Comparison of ENCODE assay signal across 8 cellular contexts in the genomic region with DNA sequence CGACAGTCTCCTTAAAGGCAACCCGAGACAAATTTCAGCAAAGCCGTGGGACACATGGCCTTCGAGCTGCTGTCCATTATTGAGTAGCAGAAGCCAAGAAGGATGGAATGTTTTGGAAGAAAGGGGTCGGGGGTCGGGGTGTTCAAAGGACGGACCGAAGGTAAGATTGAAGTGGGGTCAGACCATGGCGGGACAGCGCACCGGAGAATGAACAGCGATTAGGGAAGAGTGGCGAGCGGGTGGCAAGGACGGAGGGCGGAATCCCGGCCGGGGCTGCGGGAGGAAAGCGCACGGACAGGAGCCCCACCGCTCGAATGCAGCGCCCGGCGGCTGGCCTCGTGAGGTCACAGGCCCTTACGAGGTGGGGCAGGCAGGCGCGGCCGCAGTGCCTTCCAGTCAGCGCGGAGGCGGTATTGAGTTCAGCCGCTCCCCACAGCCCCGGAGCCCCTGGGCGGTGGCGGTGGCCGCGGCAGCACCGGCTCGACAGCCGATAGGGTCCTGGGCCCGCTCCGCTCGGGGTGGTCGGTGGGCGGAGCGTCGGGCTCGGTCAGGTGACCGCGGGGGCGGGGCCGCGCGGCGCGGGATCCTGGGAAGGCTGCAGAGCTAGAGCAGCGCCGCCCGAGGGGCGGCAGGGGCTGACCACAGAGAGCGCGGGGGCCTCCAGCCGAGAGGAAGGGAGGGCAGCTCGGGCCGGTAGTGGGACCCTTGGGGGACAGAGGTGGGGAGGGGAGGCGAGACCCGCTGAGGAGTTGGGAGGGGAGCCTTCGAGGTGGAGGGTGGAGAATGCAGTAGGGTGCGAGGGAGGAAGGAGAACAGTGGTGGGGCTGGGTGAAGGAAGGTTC.
A peak's percentile ranks its signal among the peaks of the same experiment; 100 is the strongest.
DNase-seq lines count a peak whose midpoint lies in the region; ATAC-seq and TF ChIP-seq lines count a peak whose summit lies in the region.

Gene EFCAB13, plus strand, starts transcription at position 574 of the 842 bp plus-strand sequence. CDS start 4,399 bp downstream, outside the sequence.

- peaks cover 21% of the 10 kb centered on the region for H3K4me1 ChIP-seq in OCI-LY1 (ENCODE audit: insufficient read depth, low read length, severe bottlenecking)
- no peaks in the 10 kb centered on the region for H3K4me1 ChIP-seq in mucosa of stomach (ENCODE audit: control insufficient read depth, insufficient read depth, low read length)

- no peaks in the 10 kb centered on the region for H3K9me2 ChIP-seq in OCI-LY1 (ENCODE audit: low read depth, low read length)

- TF ChIP-seq CTCF in OCI-LY1 (IDR thresholded peaks at IDR 0.05; ENCODE audit: low read length), result peak; percentile 42

- 0 out of 2 replicates have a peak, but pooled peaks cover 6% of the 10 kb centered on the region for H3F3A ChIP-seq in OCI-LY1 (ENCODE audit: insufficient read depth, low read length)

- DNase-seq in DMS 273 (lab: John Stamatoyannopoulos, UW; ENCODE audit: unreplicated experiment), result peak; percentile 94
- DNase-seq in HUDEP-2 (lab: John Stamatoyannopoulos, UW; ENCODE audit: unreplicated experiment in 76 of 76), result peak in 75 of 76 experiments; percentile 26 to 97 (median 91)
- peak; percentile 76 for DNase-seq in activated T-cell treated with anti-CD3 and anti-CD28 coated beads for 48 hours (ENCODE audit: low read depth)
- DNase-seq in erythroblast (lab: John Stamatoyannopoulos, UW), result peak; percentile 96 to 97
- peak; percentile 86 for DNase-seq in stimulated activated CD8-positive, alpha-beta memory T cell treated with anti-CD3 and anti-CD28 coated beads, Interleukin-4, amount 100 ng/mL, for 48 hours

- H3K9ac ChIP-seq in OCI-LY1 (ENCODE audit: low read length) (peak within 1 kb of the TSS; percentile 89), mucosa of stomach (ENCODE audit: low read length) (peak within 1 kb of the TSS; percentile 97)

- H3K9me3 ChIP-seq in OCI-LY1 (ENCODE audit: low read length) (0 out of 2 replicates have a peak, but pooled peaks cover 6% of the 10 kb centered on the region), mucosa of stomach (ENCODE audit: control insufficient read depth, low read length) (no peaks in the 10 kb centered on the region)

- peak; percentile 87 for ATAC-seq in GM21390 (IDR thresholded peaks at IDR 0.05; ENCODE audit: unreplicated experiment)

- peak; percentile 96 for TF ChIP-seq POLR2A in erythroblast (IDR thresholded peaks at IDR 0.05; ENCODE audit: low read length)

- peak within 1 kb of the TSS; percentile 97 for H3K4me2 ChIP-seq in OCI-LY1 (ENCODE audit: low read length)

- no peaks in the 10 kb centered on the region; the same call in 1 of the 2 replicates for H3K36me3 ChIP-seq in OCI-LY1 (ENCODE audit: insufficient read depth, low read length)
- no peaks in the 10 kb centered on the region for H3K36me3 ChIP-seq in mucosa of stomach (ENCODE audit: control insufficient read depth, insufficient read depth, low read length)

- H3K4me3 ChIP-seq in OCI-LY1 (ENCODE audit: low read depth, low read length, poor library complexity, severe bottlenecking), result peak within 1 kb of the TSS; percentile 79
- peak within 1 kb of the TSS; percentile 68 for H3K4me3 ChIP-seq in mucosa of stomach (ENCODE audit: low read length)

- H2AFZ ChIP-seq in OCI-LY1 (ENCODE audit: low read length), result peak within 1 kb of the TSS; percentile 93; the same call in 1 of the 2 replicates

- H3K79me2 ChIP-seq in OCI-LY1 (ENCODE audit: insufficient read depth, low read length), result no peaks in the 10 kb centered on the region

- H3K27ac ChIP-seq in OCI-LY1 (ENCODE audit: low read depth, low read length, poor library complexity, severe bottlenecking), result peak within 1 kb of the TSS; percentile 95

- H3K27me3 ChIP-seq in OCI-LY1 (ENCODE audit: insufficient read depth, low read length) (no peaks in the 10 kb centered on the region), mucosa of stomach (ENCODE audit: control insufficient read depth, insufficient read depth, low read length) (peaks cover 5% of the 10 kb centered on the region)

- no peaks in the 10 kb centered on the region for H4K20me1 ChIP-seq in OCI-LY1 (ENCODE audit: insufficient read depth, low read length)

Comparison
In these comparisons a context has a peak if more than half of its experiments do, and no peak if none do; other contexts are left out.
1. Peak in every context shown above with its lines: DNase-seq, ATAC-seq, H3K4me3 ChIP-seq and H3K27ac ChIP-seq.